Comparison of ENCODE assay signal across 20 cellular contexts in the genomic region with DNA sequence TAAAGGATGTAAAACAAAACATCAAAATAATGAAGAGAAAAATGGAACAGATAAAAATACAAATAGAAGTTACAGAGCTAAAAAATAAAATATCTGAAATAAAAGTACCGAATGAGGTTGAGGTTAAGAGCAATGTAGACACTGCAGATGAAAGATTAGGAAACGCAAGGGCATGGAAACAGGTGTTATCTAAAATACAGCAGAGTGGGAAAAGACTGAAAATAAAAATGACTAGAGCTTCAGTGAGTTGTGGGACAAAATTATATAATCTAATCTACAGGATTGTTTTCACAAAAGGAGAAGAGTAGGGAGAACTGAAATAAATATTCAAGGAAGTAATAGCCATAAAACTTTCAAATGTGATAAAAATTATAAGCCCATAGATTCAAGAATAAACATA.
A peak's percentile ranks its signal among the peaks of the same experiment; 100 is the strongest.
DNase-seq lines count a peak whose midpoint lies in the region; ATAC-seq and FAIRE-seq lines count a peak whose summit lies in the region.
"Had no signal": no experiment of that assay in that cellular context is flagged by ENCODE, and none has a peak within 500 bp of the region (broad histone marks: within the 10 kb centered on the region; RNA-seq: fewer than 3 reads in every experiment).

No MANE protein-coding gene starts in this region.

- no peaks in the 10 kb centered on the region for H3K9me3 Mint-ChIP-seq in activated T-cell treated with anti-CD3 and anti-CD28 coated beads, Interleukin-2, amount 50 U/mL, for 72 hours
- H3K9me3 Mint-ChIP-seq in activated T-cell treated with anti-CD3 and anti-CD28 coated beads, Interleukin-2, amount 50 U/mL, for 24 hours: no peaks in the 10 kb centered on the region
- H3K9me3 Mint-ChIP-seq: H9 had no signal

- H3K27ac Mint-ChIP-seq in activated T-cell treated with anti-CD3 and anti-CD28 coated beads, Interleukin-2, amount 50 U/mL, for 72 hours: peak overlapping the region; percentile 39
- no peak overlapping the region for H3K27ac Mint-ChIP-seq in activated T-cell treated with anti-CD3 and anti-CD28 coated beads, Interleukin-2, amount 50 U/mL, for 24 hours
- H3K27ac Mint-ChIP-seq: CD4-positive, alpha-beta T cell; H9 had no signal

- no peak for ATAC-seq in activated T-cell treated with anti-CD3 and anti-CD28 coated beads, Interleukin-2, amount 50 U/mL, for 72 hours (replicated peaks in 1 of 2)
- ATAC-seq in HG03175 (IDR thresholded peaks at IDR 0.05; ENCODE audit: unreplicated experiment): no peak
- ATAC-seq: A549 had no signal

- no peaks in the 10 kb centered on the region for H3K4me1 ChIP-seq in small intestine (ENCODE audit: control insufficient read depth in 2 of 2, insufficient read depth in 1 of 2, low read depth in 1 of 2, low read length in 1 of 2)
- H3K4me1 ChIP-seq: A549 had no signal

- no peak overlapping the region for H3K4me3 ChIP-seq in small intestine (ENCODE audit: low read depth in 1 of 2, low read length in 2 of 2)
- H3K4me3 ChIP-seq: A549 had no signal

- H3K36me3 Mint-ChIP-seq in activated T-cell treated with anti-CD3 and anti-CD28 coated beads, Interleukin-2, amount 50 U/mL, for 72 hours (ENCODE audit: insufficient read depth in 2 of 2): peaks cover 0 to 2% of the 10 kb centered on the region in 2 donors
- H3K36me3 Mint-ChIP-seq in activated T-cell treated with anti-CD3 and anti-CD28 coated beads, Interleukin-2, amount 50 U/mL, for 24 hours (ENCODE audit: low read depth): no peaks in the 10 kb centered on the region

- peaks cover 10% of the 10 kb centered on the region for H3K4me1 Mint-ChIP-seq in activated T-cell treated with anti-CD3 and anti-CD28 coated beads, Interleukin-2, amount 50 U/mL, for 72 hours (ENCODE audit: low read depth)
- H3K4me1 Mint-ChIP-seq in activated T-cell treated with anti-CD3 and anti-CD28 coated beads, Interleukin-2, amount 50 U/mL, for 24 hours (ENCODE audit: low read depth): peaks cover 8% of the 10 kb centered on the region

- no peak for DNase-seq in activated T-cell treated with anti-CD3 and anti-CD28 coated beads, Interleukin-2, amount 50 U/mL, for 72 hours
- no peak for DNase-seq in activated T-cell treated with anti-CD3 and anti-CD28 coated beads, Interleukin-2, amount 50 U/mL, for 24 hours
- DNase-seq in small intestine: no peak
- no peak for DNase-seq in kidney tubule cell (ENCODE audit: low spot score)
- DNase-seq: AML-193; CD4-positive, alpha-beta T cell; DMS153; DMS79; H9; IMR-90 had no signal

- no peaks in the 10 kb centered on the region for H3K27me3 Mint-ChIP-seq in activated T-cell treated with anti-CD3 and anti-CD28 coated beads, Interleukin-2, amount 50 U/mL, for 72 hours (ENCODE audit: low read depth)
- no peaks in the 10 kb centered on the region for H3K27me3 Mint-ChIP-seq in activated T-cell treated with anti-CD3 and anti-CD28 coated beads, Interleukin-2, amount 50 U/mL, for 24 hours
- H3K27me3 Mint-ChIP-seq: CD4-positive, alpha-beta T cell had no signal

- H3K27me3 ChIP-seq in small intestine (ENCODE audit: control insufficient read depth in 2 of 2, insufficient read depth in 2 of 2, low read length in 2 of 2): no peaks in the 10 kb centered on the region

- FAIRE-seq in colon (lab: Jason Lieb, UNC) (peak; percentile 75), small intestine (lab: Jason Lieb, UNC) (no peak)
- FAIRE-seq: A549, GM12891, GM19239, H1 had no signal

- H3K27ac ChIP-seq in KOPT-K1 (ENCODE audit: low read depth, low read length, poor library complexity, severe bottlenecking): peak overlapping the region; percentile 44
- H3K27ac ChIP-seq in small intestine (ENCODE audit: low read depth in 1 of 2, low read length in 1 of 2): no peak overlapping the region
- H3K27ac ChIP-seq: 22Rv1, A549, C4-2B, HL-60 had no signal

- H3K4me3 Mint-ChIP-seq in activated T-cell treated with anti-CD3 and anti-CD28 coated beads, Interleukin-2, amount 50 U/mL, for 72 hours: no peak overlapping the region
- no peak overlapping the region for H3K4me3 Mint-ChIP-seq in activated T-cell treated with anti-CD3 and anti-CD28 coated beads, Interleukin-2, amount 50 U/mL, for 24 hours
- H3K4me3 Mint-ChIP-seq: CD4-positive, alpha-beta T cell; H9 had no signal

- peaks cover 5% of the 10 kb centered on the region for H3K9me3 ChIP-seq in KOPT-K1 (ENCODE audit: insufficient read depth, low read length, poor library complexity, severe bottlenecking)
- no peaks in the 10 kb centered on the region for H3K9me3 ChIP-seq in small intestine (ENCODE audit: control insufficient read depth, low read depth)
- H3K9me3 ChIP-seq: A549 had no signal

- no peaks in the 10 kb centered on the region for H3K36me3 ChIP-seq in KOPT-K1 (ENCODE audit: insufficient read depth, low read length)
- no peaks in the 10 kb centered on the region for H3K36me3 ChIP-seq in small intestine (ENCODE audit: control insufficient read depth in 2 of 2, insufficient read depth in 2 of 2, low read length in 2 of 2)

- 83 to 96% (median 87%) methylated on average over 2 of the region's 2 CpGs for WGBS in small intestine, 3 donors
